ENCODE assay signal across 9 cellular contexts in the genomic region with DNA sequence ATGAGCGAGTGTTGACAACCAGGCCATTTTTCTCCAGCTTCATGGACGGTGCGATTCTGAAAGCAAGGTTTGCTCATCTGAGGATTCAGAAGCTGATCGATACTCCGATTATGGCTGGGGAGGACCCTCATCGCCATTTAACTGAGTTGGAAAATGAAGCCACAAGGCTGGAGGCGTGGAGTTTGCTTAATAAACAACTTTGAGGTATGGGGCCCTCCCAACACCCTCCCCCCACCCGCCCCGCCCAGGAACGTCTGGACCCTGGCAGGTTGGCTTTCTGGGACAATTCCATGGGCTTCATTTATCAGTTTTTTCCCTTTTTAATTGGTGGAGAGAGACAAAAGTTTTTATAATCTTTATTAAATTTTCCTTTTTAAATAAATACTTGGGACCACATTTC. TPM values are rescaled to one million over a fixed set of nuclear protein-coding genes. Genes with fewer than 3 reads are reported as not detected.
DNase-seq lines count a peak whose midpoint lies in the region; ATAC-seq, FAIRE-seq and TF ChIP-seq lines count a peak whose summit lies in the region.
"Had no signal": no experiment of that assay in that cellular context is flagged by ENCODE, and none has a peak within 500 bp of the region (broad histone marks: within the 10 kb centered on the region; RNA-seq: fewer than 3 reads in every experiment).

No MANE protein-coding gene starts in this region.

- no peaks in the 10 kb centered on the region for H4K20me1 ChIP-seq in K562 (replicated peaks; ENCODE audit: control insufficient read depth, insufficient read depth, low read length)

- H3K4me3 ChIP-seq in cardiac muscle cell (peak overlapping the region; percentile 47), K562 (peak overlapping the region; percentile 44), mesenchymal stem cell (ENCODE audit: insufficient read depth in 1 of 2, low read depth in 1 of 2, low read length in 2 of 2) (peak overlapping the region; percentile 53 to 62), urinary bladder (ENCODE audit: low read depth, low read length) (peak overlapping the region; percentile 62)

- H2BK120ac ChIP-seq in mesenchymal stem cell (ENCODE audit: low read depth, low read length): peak overlapping the region; percentile 97

- H3K9ac ChIP-seq in K562 (ENCODE audit: insufficient read depth in 1 of 2, low read depth in 2 of 2, low read length in 2 of 2) (peak overlapping the region; percentile 57 to 87), mesenchymal stem cell (ENCODE audit: low read length) (peak overlapping the region; percentile 92)

- H3K23ac ChIP-seq in mesenchymal stem cell (ENCODE audit: low read length in 2 of 2): no peak overlapping the region

- in situ Hi-C loops in K562 (cut with MboI): no loop called here

- intact Hi-C loops in Right ventricle myocardium inferior (cut with DNase I): loop anchor here (2.0 to 5.0 kb wide), 3 partner anchors 50 to 140 kb away; a partner anchor contains a TSS
- intact Hi-C loops in K562 (cut with micrococcal nuclease): no loop called here

- no peak overlapping the region for H3K14ac ChIP-seq in mesenchymal stem cell (ENCODE audit: low read length in 2 of 2)

- POLR2A ChIA-PET in K562 (lab: Yijun Ruan, JAX): interaction anchor here (0.5 kb wide), 1 partner anchor 496 kb away, joined by 3 read pairs; no protein-coding TSS in a partner anchor

- H3K4me1 ChIP-seq in cardiac muscle cell (ENCODE audit: low read depth) (no peaks in the 10 kb centered on the region), K562 (replicated peaks in 1 of 2; ENCODE audit: control insufficient read depth in 2 of 2, insufficient read depth in 2 of 2, low read length in 2 of 2) (peaks cover 4 to 7% of the 10 kb centered on the region in 2 experiments; a peak in 2 of 5 replicates), mesenchymal stem cell (ENCODE audit: control insufficient read depth, insufficient read depth, low read depth, low read length) (peaks cover 24% of the 10 kb centered on the region), urinary bladder (ENCODE audit: insufficient read depth) (no peaks in the 10 kb centered on the region)

- WGBS in K562 (ENCODE audit: insufficient coverage, low coverage, missing lambda C conversion rate): 59% methylated on average over 7 of the region's 10 CpGs
- 60% methylated on average over 7 of the region's 10 CpGs for WGBS in mesenchymal stem cell
- WGBS in urinary bladder: 41% methylated on average over 10 of the region's 10 CpGs

- CTCF ChIA-PET in K562 (lab: Yijun Ruan, JAX; ENCODE audit: low intra/inter-chr PET ratio): no interaction called here

- H3K36me3 ChIP-seq in cardiac muscle cell (no peaks in the 10 kb centered on the region), K562 (ENCODE audit: control insufficient read depth, insufficient read depth, low read length) (no peaks in the 10 kb centered on the region), mesenchymal stem cell (ENCODE audit: control insufficient read depth in 1 of 2, insufficient read depth in 2 of 2, low read depth in 1 of 2, low read length in 2 of 2) (no peaks in the 10 kb centered on the region), urinary bladder (ENCODE audit: insufficient read depth) (no peaks in the 10 kb centered on the region)

- H2AK5ac ChIP-seq in mesenchymal stem cell (ENCODE audit: low read length, severe bottlenecking): peak overlapping the region; percentile 100

- TF ChIP-seq EP300 in K562 (IDR thresholded peaks at IDR 0.05; ENCODE audit: low read length): no peak

- no peaks in the 10 kb centered on the region for H3K79me1 ChIP-seq in mesenchymal stem cell (replicated peaks; ENCODE audit: low read length, poor library complexity, severe bottlenecking)

- H3K27me3 ChIP-seq in cardiac muscle cell (no peaks in the 10 kb centered on the region), K562 (ENCODE audit: control insufficient read depth in 2 of 2, insufficient read depth in 2 of 2, low read length in 2 of 2) (peaks cover 2 to 13% of the 10 kb centered on the region in 2 experiments; a peak in 3 of 5 replicates), mesenchymal stem cell (ENCODE audit: control insufficient read depth in 1 of 2, insufficient read depth in 1 of 2, low read length in 2 of 2) (no peaks in the 10 kb centered on the region)

- peak overlapping the region; percentile 65 for H3K27ac ChIP-seq in cardiac muscle cell
- H3K27ac ChIP-seq in K562 (ENCODE audit: extremely low read depth, low read depth, low read length): no peak overlapping the region
- peak overlapping the region; percentile 100 for H3K27ac ChIP-seq in mesenchymal stem cell (ENCODE audit: low read length, poor library complexity, severe bottlenecking)
- H3K27ac ChIP-seq in urinary bladder (ENCODE audit: low read depth): peak overlapping the region; percentile 96

- H3K79me2 ChIP-seq in K562 (ENCODE audit: control insufficient read depth, insufficient read depth, low read length): no peaks in the 10 kb centered on the region

- H2AFZ ChIP-seq in K562 (ENCODE audit: low read depth, low read length): peak overlapping the region; percentile 84
- peak overlapping the region; percentile 64 for H2AFZ ChIP-seq in mesenchymal stem cell (ENCODE audit: low read depth, low read length)

- H2BK5ac ChIP-seq in mesenchymal stem cell (ENCODE audit: low read depth, low read length, poor library complexity, severe bottlenecking): peak overlapping the region; percentile 100

- peak overlapping the region in 1 of 2 experiments; percentile 50 for H2BK12ac ChIP-seq in mesenchymal stem cell (ENCODE audit: low read length in 2 of 2)

- H4K8ac ChIP-seq in mesenchymal stem cell (ENCODE audit: low read length): peak overlapping the region; percentile 91

- TF ChIP-seq CTCF in cardiac muscle cell (IDR thresholded peaks at IDR 0.05; ENCODE audit: low read depth, low read length) (no peak), K562 (IDR thresholded peaks at IDR 0.05 in 2 of 3, conservative IDR thresholded peaks at IDR 0.05 in 1 of 3; ENCODE audit: insufficient read depth in 2 of 3, low read depth in 1 of 3, low read length in 3 of 3) (no peak)

- ATAC-seq in Right ventricle myocardium inferior (no peak), K562 (no peak), HG02885 (IDR thresholded peaks at IDR 0.05; ENCODE audit: poor library complexity, unreplicated experiment) (no peak), HG03378 (IDR thresholded peaks at IDR 0.05; ENCODE audit: unreplicated experiment) (no peak)

- no peaks in the 10 kb centered on the region for H3K9me1 ChIP-seq in K562 (ENCODE audit: control insufficient read depth, insufficient read depth, low read length)

- TF ChIP-seq POLR2A in K562 (conservative IDR thresholded peaks at IDR 0.05): no peak

- TF ChIP-seq RAD21 in K562 (CRISPR knock-in tag; conservative IDR thresholded peaks at IDR 0.05 in 1 of 2, IDR thresholded peaks at IDR 0.05 in 1 of 2): no peak

- FAIRE-seq in K562 (lab: Jason Lieb, UNC): peak; percentile 61
- FAIRE-seq: colon had no signal

- peak overlapping the region; percentile 67 for H4K91ac ChIP-seq in mesenchymal stem cell (ENCODE audit: low read length)

- H3K9me3 ChIP-seq in cardiac muscle cell (ENCODE audit: low read depth) (no peaks in the 10 kb centered on the region), K562 (replicated peaks; ENCODE audit: control insufficient read depth, insufficient read depth, low read depth, low read length) (no peaks in the 10 kb centered on the region), mesenchymal stem cell (ENCODE audit: control insufficient read depth, low read length) (no peaks in the 10 kb centered on the region)

- H3K4ac ChIP-seq in mesenchymal stem cell (ENCODE audit: low read depth in 1 of 2, low read length in 2 of 2): peak overlapping the region; percentile 39 to 41

- no peak overlapping the region for H2BK15ac ChIP-seq in mesenchymal stem cell (ENCODE audit: low read depth, poor library complexity, severe bottlenecking)

- BruUV-seq in K562 (replicated peaks; lab: Mats Ljungman, UMichigan): no TSS peak

- peak overlapping the region; percentile 74 to 88 for H3K18ac ChIP-seq in mesenchymal stem cell (ENCODE audit: low read depth in 1 of 2, low read length in 2 of 2)

- H3K4me2 ChIP-seq in K562 (ENCODE audit: insufficient read depth, low read length) (peak overlapping the region; percentile 65), mesenchymal stem cell (ENCODE audit: low read length, poor library complexity, severe bottlenecking) (peak overlapping the region; percentile 88)

- DNase-seq in cardiac muscle cell (ENCODE audit: low read depth in 1 of 2, low spot score in 1 of 2) (no peak), Right ventricle myocardium inferior (ENCODE audit: missing footprints) (no peak), K562 (ENCODE audit: extremely low read depth in 1 of 4, low spot score in 3 of 4) (peak in 1 of 4 experiments; percentile 15), mesenchymal stem cell (peak; percentile 16), AG08395 (ENCODE audit: low spot score) (no peak)

TF ChIP-seq in K562, 482 proteins besides CTCF, POLR2A, EP300 and RAD21 (continues in another document):
- no peak for TF ChIP-seq ZNF316 (IDR thresholded peaks at IDR 0.05)
- TF ChIP-seq NFRKB (IDR thresholded peaks at IDR 0.05; ENCODE audit: low read depth): no peak
- no peak for TF ChIP-seq ZNF778 (CRISPR knock-in tag; IDR thresholded peaks at IDR 0.05)
- no peak for TF ChIP-seq RFX1 (IDR thresholded peaks at IDR 0.05)

RNA-seq across cellular contexts. Expression of a gene that starts 52.5 kb away (rescaled TPM):
- total RNA-seq in cardiac muscle cell: not detected in 2 replicates
- polyA plus RNA-seq in cardiac muscle cell: not detected in 2 replicates
- total RNA-seq in Right ventricle myocardium inferior: not detected
- total RNA-seq in K562 (2011; cell fraction: chromatin; rRNA removed; ENCODE audit: low replicate concordance): not detected in 2 replicates
- total RNA-seq in K562 (2011; cell fraction: nucleolus; rRNA removed): not detected in 2 replicates
- total RNA-seq in K562 (2011; cell fraction: nucleoplasm; rRNA removed): not detected in 2 replicates
- total RNA-seq in K562 (2014; rRNA removed): not detected in 2 replicates
- total RNA-seq in K562 (2014; rRNA removed; fragmentation: Illumina TruSeq; extraction: Trizol): not detected in 2 replicates
- total RNA-seq in K562 (2015; rRNA removed; fragmentation: Illumina TruSeq; extraction: Trizol): not detected in 2 replicates
- not detected in 2 replicates for total RNA-seq in K562 (2021)
- not detected in 2 replicates for polyA plus RNA-seq in K562 (2011; rRNA removed)
- polyA plus RNA-seq in K562 (2011; cell fraction: cytosol; rRNA removed): not detected in 2 replicates
- polyA plus RNA-seq in K562 (2011; cell fraction: nucleus; rRNA removed): not detected in 2 replicates
- polyA plus RNA-seq in K562 (2012): not detected in 2 replicates
- polyA plus RNA-seq in K562 (2014; fragmentation: Illumina TruSeq; extraction: Trizol): not detected in 2 replicates
- polyA plus RNA-seq in K562 (2014; fragmentation: Nextera tagmentation; extraction: Ambion mirVana): not detected
- polyA plus RNA-seq in K562 (2014; rRNA removed): not detected in 2 replicates
- polyA minus RNA-seq in K562 (2011; rRNA and poly(A)+ RNA removed): not detected in 2 replicates
- polyA minus RNA-seq in K562 (2011; cell fraction: cytosol; rRNA and poly(A)+ RNA removed): not detected in 2 replicates
- polyA minus RNA-seq in K562 (2011; cell fraction: nucleus; rRNA and poly(A)+ RNA removed): not detected in 2 replicates
- not detected for polyA plus RNA-seq in mesenchymal stem cell (2013, experiment 1 of 2)
- not detected for polyA plus RNA-seq in mesenchymal stem cell (2013, experiment 2 of 2)
- not detected for total RNA-seq in urinary bladder
- polyA plus RNA-seq in urinary bladder: not detected
